Comparison of ENCODE assay signal across 9 cellular contexts in genomic region chr2:63488118-63488713, GRCh38.
DNase-seq lines count a peak whose midpoint lies in the region; ATAC-seq, FAIRE-seq and TF ChIP-seq lines count a peak whose summit lies in the region.
"Had no signal": no experiment of that assay in that cellular context is flagged by ENCODE, and none has a peak within 500 bp of the region (broad histone marks: within the 10 kb centered on the region; RNA-seq: fewer than 3 reads in every experiment).

No MANE protein-coding gene starts in this region.

- no peak overlapping the region for H3K4me3 Mint-ChIP-seq in CD4-positive, alpha-beta T cell

- no peak for FAIRE-seq in bronchial epithelial cell (lab: Jason Lieb, UNC)
- FAIRE-seq: colon had no signal

- CTCF ChIA-PET in CD4-positive, alpha-beta T cell (lab: Charles Lee): interaction anchor here (1.0 kb wide), 1 partner anchor 11 kb away, joined by 3 read pairs; no protein-coding TSS in a partner anchor

- no peaks in the 10 kb centered on the region for H3K9me3 ChIP-seq in heart left ventricle
- no peaks in the 10 kb centered on the region for H3K9me3 ChIP-seq in CD4-positive, alpha-beta T cell (ENCODE audit: control insufficient read depth, low read length)

- ATAC-seq in heart left ventricle (no peak), left ventricle myocardium superior (no peak), HG02885 (IDR thresholded peaks at IDR 0.05; ENCODE audit: poor library complexity, unreplicated experiment) (no peak)
- no peak for ATAC-seq in CD4-positive, alpha-beta T cell (ENCODE audit: poor library complexity)

- POLR2A ChIA-PET in CD4-positive, alpha-beta T cell (lab: Charles Lee): no interaction called here

- peak; percentile 33 to 68 (median 57) for TF ChIP-seq CTCF in heart left ventricle (IDR thresholded peaks at IDR 0.05)
- peak; percentile 52 for TF ChIP-seq CTCF in bronchial epithelial cell (IDR thresholded peaks at IDR 0.05; ENCODE audit: insufficient read depth, low read length, severe bottlenecking)
- TF ChIP-seq CTCF in CD4-positive, alpha-beta T cell (IDR thresholded peaks at IDR 0.05): no peak

- intact Hi-C loops in heart left ventricle (cut with DNase I): loop anchor here in 4 of 10 donors (5.0 kb wide), 1 partner anchor 701 kb away; no protein-coding TSS in a partner anchor
- intact Hi-C loops in left ventricle myocardium superior (cut with micrococcal nuclease): no loop called here
- intact Hi-C loops in CD4-positive, alpha-beta T cell (cut with DNase I, micrococcal nuclease): loop anchor here in 1 of 2 experiments (5.0 kb wide), 1 partner anchor 1031 kb away; no protein-coding TSS in a partner anchor

- H3K27me3 ChIP-seq in heart left ventricle (no peaks in the 10 kb centered on the region), bronchial epithelial cell (ENCODE audit: control insufficient read depth, insufficient read depth, low read length) (no peaks in the 10 kb centered on the region)
- H3K27me3 ChIP-seq in CD4-positive, alpha-beta T cell (ENCODE audit: control insufficient read depth, insufficient read depth, low read length): no peaks in the 10 kb centered on the region

- H3K36me3 Mint-ChIP-seq in CD4-positive, alpha-beta T cell (ENCODE audit: low read depth): peaks cover 10% of the 10 kb centered on the region

- peaks cover 0 to 6% (median 0%) of the 10 kb centered on the region in 12 donors for H3K4me1 ChIP-seq in heart left ventricle

- no peak overlapping the region for H3K27ac Mint-ChIP-seq in CD4-positive, alpha-beta T cell

- H3K36me3 ChIP-seq in heart left ventricle (peaks cover 0 to 10% (median 0%) of the 10 kb centered on the region in 9 donors), bronchial epithelial cell (ENCODE audit: control insufficient read depth, insufficient read depth, low read length) (no peaks in the 10 kb centered on the region)

- no peaks in the 10 kb centered on the region for H3K27me3 Mint-ChIP-seq in CD4-positive, alpha-beta T cell

- H3K9me3 Mint-ChIP-seq in CD4-positive, alpha-beta T cell: no peaks in the 10 kb centered on the region

- WGBS in heart left ventricle, 4 donors: 62 to 65% (median 64%) methylated on average over 2 of the region's 2 CpGs

- no peak overlapping the region for H3K27ac ChIP-seq in heart left ventricle
- H3K27ac ChIP-seq in CD4-positive, alpha-beta T cell (ENCODE audit: low read depth, low read length): no peak overlapping the region

- H3K4me1 Mint-ChIP-seq in CD4-positive, alpha-beta T cell (ENCODE audit: low read depth): no peaks in the 10 kb centered on the region

- H3K4me3 ChIP-seq in heart left ventricle: no peak overlapping the region
- H3K4me3 ChIP-seq in bronchial epithelial cell (ENCODE audit: low read depth, low read length): no peak overlapping the region

- no peak for DNase-seq in heart left ventricle
- no peak for DNase-seq in left ventricle myocardium superior
- peak; percentile 16 for DNase-seq in MV-4-11 (lab: John Stamatoyannopoulos, UW)
- peak; percentile 37 for DNase-seq in bronchial epithelial cell (ENCODE audit: low read depth)
- peak; percentile 16 for DNase-seq in mucosa of gallbladder (ENCODE audit: low spot score)
- DNase-seq in CD4-positive, alpha-beta T cell: no peak
- no peak for DNase-seq in NCI-H2107 treated with DMSO at 0.1 percent for 48 hours (lab: John Stamatoyannopoulos, UW; ENCODE audit: unreplicated experiment)

- no peak for TF ChIP-seq POLR2A in heart left ventricle (IDR thresholded peaks at IDR 0.05)

Comparison
In these comparisons a context has a peak if more than half of its experiments do, and no peak if none do; other contexts are left out.
1. DNase-seq: peak in MV-4-11 (single experiment), bronchial epithelial cell (single experiment) and mucosa of gallbladder (single experiment); none in heart left ventricle (0 of 5), left ventricle myocardium superior (single experiment), CD4-positive, alpha-beta T cell (0 of 10) and NCI-H2107 treated with DMSO at 0.1 percent for 48 hours (single experiment).